Comparison of ENCODE assay signal across 18 cellular contexts in genomic region chr6:157270308-157270707, GRCh38.
"Had no signal": no experiment of that assay in that cellular context is flagged by ENCODE, and none has a peak within 500 bp of the region (broad histone marks: within the 10 kb centered on the region; RNA-seq: fewer than 3 reads in every experiment).

No MANE protein-coding gene starts in this region.

- H3K36me3 Mint-ChIP-seq: activated naive CD4-positive, alpha-beta T cell treated with anti-CD3 and anti-CD28 coated beads, Interleukin-2, amount 50 U/mL, for 24 hours; memory B cell; naive thymus-derived CD8-positive, alpha-beta T cell; stimulated activated memory B cell treated with anti-CD40 and anti-IgM and Interleukin-4, amounts not matched to agents 10 μg/mL and 1 μg/mL and 100 μg/mL, for 72 hours had no signal

- H3K27ac ChIP-seq: epithelial cell of prostate, SK-N-MC had no signal

- DNase-seq: activated CD4-positive, alpha-beta T cell treated with anti-CD3 and anti-CD28 coated beads, Interleukin-2, amount 10 ng/mL, durations not matched to agents 24 days and 14 days; activated CD4-positive, CD25-positive, alpha-beta regulatory T cell; activated CD8-positive, alpha-beta memory T cell treated with anti-CD3 and anti-CD28 coated beads for 24 hours; activated T-cell treated with anti-CD3 and anti-CD28 coated beads for 4 hours; body of pancreas; central memory CD4-positive, alpha-beta T cell; cortex of kidney; effector CD4-positive, alpha-beta T cell; foreskin melanocyte; kidney glomerular epithelial cell; left ventricle myocardium superior; naive thymus-derived CD8-positive, alpha-beta T cell; trophoblast cell had no signal

- ATAC-seq: naive thymus-derived CD8-positive, alpha-beta T cell; stimulated activated memory B cell treated with anti-CD40 and anti-IgM and Interleukin-4, amounts not matched to agents 10 μg/mL and 1 μg/mL and 100 μg/mL, for 72 hours had no signal

- H3K27me3 ChIP-seq: body of pancreas had no signal

- H3K9me3 ChIP-seq: body of pancreas had no signal

- H3K4me3 ChIP-seq: body of pancreas, SK-N-MC had no signal

- H3K27ac Mint-ChIP-seq: activated CD4-positive, alpha-beta T cell treated with anti-CD3 and anti-CD28 coated beads, Interleukin-2, amount 10 ng/mL, durations not matched to agents 24 days and 14 days; activated naive CD4-positive, alpha-beta T cell treated with anti-CD3 and anti-CD28 coated beads, Interleukin-2, amount 50 U/mL, for 24 hours; memory B cell; stimulated activated memory B cell treated with anti-CD40 and anti-IgM and Interleukin-4, amounts not matched to agents 10 μg/mL and 1 μg/mL and 100 μg/mL, for 72 hours had no signal

- H3K4me3 Mint-ChIP-seq: activated CD4-positive, alpha-beta T cell treated with anti-CD3 and anti-CD28 coated beads, Interleukin-2, amount 10 ng/mL, durations not matched to agents 24 days and 14 days; activated naive CD4-positive, alpha-beta T cell treated with anti-CD3 and anti-CD28 coated beads, Interleukin-2, amount 50 U/mL, for 24 hours; memory B cell; stimulated activated memory B cell treated with anti-CD40 and anti-IgM and Interleukin-4, amounts not matched to agents 10 μg/mL and 1 μg/mL and 100 μg/mL, for 72 hours had no signal

- H3K27me3 Mint-ChIP-seq: activated CD4-positive, alpha-beta T cell treated with anti-CD3 and anti-CD28 coated beads, Interleukin-2, amount 10 ng/mL, durations not matched to agents 24 days and 14 days; activated naive CD4-positive, alpha-beta T cell treated with anti-CD3 and anti-CD28 coated beads, Interleukin-2, amount 50 U/mL, for 24 hours; stimulated activated memory B cell treated with anti-CD40 and anti-IgM and Interleukin-4, amounts not matched to agents 10 μg/mL and 1 μg/mL and 100 μg/mL, for 72 hours had no signal
